ENCODE assay signal across 8 cellular contexts in the genomic region with DNA sequence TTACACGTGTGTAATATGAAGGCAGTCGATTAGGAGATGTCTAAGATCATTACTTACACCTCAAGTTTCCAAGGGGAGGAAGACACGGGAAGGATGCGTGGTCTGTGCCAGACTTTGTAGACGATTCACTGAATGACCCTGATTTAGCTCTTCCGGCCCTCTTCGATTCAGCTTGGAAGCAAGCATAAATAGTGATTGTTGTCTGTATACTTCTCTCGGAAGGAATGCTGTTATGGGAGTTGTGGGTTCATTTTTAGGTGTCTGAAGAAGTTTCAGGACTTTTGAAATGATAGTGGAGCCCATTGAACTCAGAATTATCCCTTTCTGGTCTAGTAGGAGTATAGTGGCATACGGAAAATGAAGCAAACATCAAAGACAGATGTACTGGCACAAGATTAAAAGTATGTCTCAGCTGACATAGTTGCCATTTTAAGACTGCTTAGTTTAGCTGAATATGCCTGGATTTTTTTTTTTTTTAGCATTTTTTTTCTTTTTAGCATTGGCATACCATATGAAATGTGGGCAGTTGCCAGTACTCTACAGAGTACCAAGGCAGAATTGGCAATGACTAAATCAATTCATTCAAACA. TPM values are rescaled to one million over a fixed set of nuclear protein-coding genes. Genes with fewer than 3 reads are reported as not detected.
A peak's percentile ranks its signal among the peaks of the same experiment; 100 is the strongest.
DNase-seq lines count a peak whose midpoint lies in the region; ATAC-seq, FAIRE-seq and TF ChIP-seq lines count a peak whose summit lies in the region.

No MANE protein-coding gene starts in this region.

- ATAC-seq in GM18909 (IDR thresholded peaks at IDR 0.05; ENCODE audit: poor library complexity, unreplicated experiment) (peak; percentile 8), HG03175 (IDR thresholded peaks at IDR 0.05; ENCODE audit: unreplicated experiment) (peak; percentile 9), pancreas (peak in 2 of 4 donors; percentile 1 to 2)

- H3K4me1 ChIP-seq in BLaER1 (peaks cover 45% of the 10 kb centered on the region), pancreas (peaks cover 9 to 32% (median 19%) of the 10 kb centered on the region in 3 donors)

- H3K27ac ChIP-seq in BLaER1 = peak overlapping the region; percentile 97
- peak overlapping the region; percentile 97 for H3K27ac ChIP-seq in WERI-Rb-1
- H3K27ac ChIP-seq in pancreas = peak overlapping the region; percentile 94 to 99 (median 98)

- no peak for TF ChIP-seq CTCF in WERI-Rb-1 (IDR thresholded peaks at IDR 0.05; ENCODE audit: low read depth, low read length)
- no peak for TF ChIP-seq CTCF in pancreas (IDR thresholded peaks at IDR 0.05)

- FAIRE-seq in pancreas (lab: Jason Lieb, UNC) = no peak

- WGBS in pancreas, 2 donors = 0 to 1% methylated on average over 9 of the region's 9 CpGs

- peak overlapping the region; percentile 86 for H3K4me2 ChIP-seq in BLaER1

- H3K9ac ChIP-seq in BLaER1 = peak overlapping the region; percentile 98

- H3K36me3 ChIP-seq in BLaER1 (peaks cover 10% of the 10 kb centered on the region; the same call in 1 of the 2 replicates), WERI-Rb-1 (peaks cover 26% of the 10 kb centered on the region), pancreas (no peaks in the 10 kb centered on the region)

- DNase-seq in WERI-Rb-1 (no peak), fibroblast of gingiva (ENCODE audit: low read depth) (peak; percentile 12), pancreas (no peak), KG1 (lab: John Stamatoyannopoulos, UW) (no peak), DMS153 (lab: John Stamatoyannopoulos, UW) (no peak)

- H3K9me3 ChIP-seq in BLaER1 (no peaks in the 10 kb centered on the region), WERI-Rb-1 (ENCODE audit: severe bottlenecking) (no peaks in the 10 kb centered on the region), pancreas (no peaks in the 10 kb centered on the region)

- peaks cover 31% of the 10 kb centered on the region for H4K20me1 ChIP-seq in BLaER1

- intact Hi-C loops in pancreas (cut with DNase I) = loop anchor here in 1 of 3 donors (10.0 kb wide), 1 partner anchor 145 kb away; no protein-coding TSS in a partner anchor

- H3K4me3 ChIP-seq in BLaER1 (peak overlapping the region; percentile 79), WERI-Rb-1 (ENCODE audit: low read depth, low read length) (peak overlapping the region; percentile 77), pancreas (peak overlapping the region; percentile 84 to 90 (median 84))

- H3K27me3 ChIP-seq in BLaER1 (no peaks in the 10 kb centered on the region), WERI-Rb-1 (ENCODE audit: insufficient read depth, low read depth, severe bottlenecking) (no peaks in the 10 kb centered on the region), pancreas (no peaks in the 10 kb centered on the region)

RNA-seq across cellular contexts. Expression of a gene that starts 1.0 kb away (rescaled TPM):
- total RNA-seq in pancreas = 10 to 100 TPM; 29.0 to 45.8 (median 32.4) TPM
- polyA plus RNA-seq in pancreas = 10 to 100 TPM in 1 of 2 donors, 1 to 10 TPM in 1; 7.7 to 13.5 TPM
